Comparison of ENCODE assay signal across 9 cellular contexts in genomic region chr11:39374963-39375698, GRCh38.
DNase-seq lines count a peak whose midpoint lies in the region; ATAC-seq, FAIRE-seq and TF ChIP-seq lines count a peak whose summit lies in the region.
"Had no signal": no experiment of that assay in that cellular context is flagged by ENCODE, and none has a peak within 500 bp of the region (broad histone marks: within the 10 kb centered on the region; RNA-seq: fewer than 3 reads in every experiment).

No MANE protein-coding gene starts in this region.

- H3K36me3 ChIP-seq in gastroesophageal sphincter (no peaks in the 10 kb centered on the region), upper lobe of left lung (no peaks in the 10 kb centered on the region)

- TF ChIP-seq EP300 in gastroesophageal sphincter (IDR thresholded peaks at IDR 0.05) (no peak), upper lobe of left lung (IDR thresholded peaks at IDR 0.05) (no peak)

- CTCF ChIA-PET in CD4-positive, alpha-beta T cell (lab: Charles Lee), result interaction anchor here (0.9 to 1.8 kb wide), 2 partner anchors 9 to 13 kb away, joined by 3 to 4 read pairs; no protein-coding TSS in a partner anchor

- peak; percentile 87 for FAIRE-seq in H54 (lab: Jason Lieb, UNC)
- FAIRE-seq: endometrium had no signal

- H3K27me3 Mint-ChIP-seq in CD4-positive, alpha-beta T cell, result no peaks in the 10 kb centered on the region

- ATAC-seq in CD4-positive, alpha-beta T cell (ENCODE audit: poor library complexity), result no peak
- no peak for ATAC-seq in gastroesophageal sphincter
- ATAC-seq in upper lobe of left lung (ENCODE audit: low FRiP score in 2 of 2), result no peak
- ATAC-seq in HG03095 (IDR thresholded peaks at IDR 0.05; ENCODE audit: unreplicated experiment), result no peak
- ATAC-seq in GM21717 (IDR thresholded peaks at IDR 0.05; ENCODE audit: unreplicated experiment), result no peak

- no peaks in the 10 kb centered on the region for H3K9me3 Mint-ChIP-seq in CD4-positive, alpha-beta T cell

- in situ Hi-C loops in SK-MEL-5 (cut with HindIII; ENCODE audit: low pct_unique_long_range_greater_than_20kb, low sequenced_read_pairs), result no loop called here

- H3K27ac Mint-ChIP-seq in CD4-positive, alpha-beta T cell, result no peak overlapping the region

- peaks cover 34% of the 10 kb centered on the region for H3K4me1 Mint-ChIP-seq in CD4-positive, alpha-beta T cell (ENCODE audit: low read depth)

- intact Hi-C loops in CD4-positive, alpha-beta T cell (cut with DNase I, micrococcal nuclease), result no loop called here

- POLR2A ChIA-PET in CD4-positive, alpha-beta T cell (lab: Charles Lee), result interaction anchor here (1.5 kb wide), 1 partner anchor 9 kb away, joined by 5 read pairs; no protein-coding TSS in a partner anchor

- no peak overlapping the region for H3K27ac ChIP-seq in CD4-positive, alpha-beta T cell (ENCODE audit: low read depth, low read length)
- H3K27ac ChIP-seq in gastroesophageal sphincter (no peak overlapping the region), upper lobe of left lung (no peak overlapping the region)

- TF ChIP-seq POLR2A in H54 (IDR thresholded peaks at IDR 0.05; ENCODE audit: low read depth, low read length) (no peak), gastroesophageal sphincter (IDR thresholded peaks at IDR 0.05) (no peak), upper lobe of left lung (IDR thresholded peaks at IDR 0.05) (no peak)

- TF ChIP-seq CTCF in CD4-positive, alpha-beta T cell (IDR thresholded peaks at IDR 0.05), result peak; percentile 82
- TF ChIP-seq CTCF in gastroesophageal sphincter (IDR thresholded peaks at IDR 0.05), result peak; percentile 6 to 47 (median 20)
- peak in 5 of 6 experiments; percentile 14 to 46 (median 37) for TF ChIP-seq CTCF in upper lobe of left lung (IDR thresholded peaks at IDR 0.05)

- WGBS in gastroesophageal sphincter (ENCODE audit: low coverage in 1 of 2), 2 donors, result 47 to 49% methylated on average over 8 of the region's 8 CpGs
- 52 to 56% methylated on average over 8 of the region's 8 CpGs for WGBS in upper lobe of left lung, 2 donors

- H3K4me1 ChIP-seq in gastroesophageal sphincter (no peaks in the 10 kb centered on the region), upper lobe of left lung (no peaks in the 10 kb centered on the region)

- H3K27me3 ChIP-seq in CD4-positive, alpha-beta T cell (ENCODE audit: control insufficient read depth, insufficient read depth, low read length), result no peaks in the 10 kb centered on the region
- H3K27me3 ChIP-seq in gastroesophageal sphincter (no peaks in the 10 kb centered on the region), upper lobe of left lung (no peaks in the 10 kb centered on the region)

- H3K36me3 Mint-ChIP-seq in CD4-positive, alpha-beta T cell (ENCODE audit: low read depth), result peaks cover 5% of the 10 kb centered on the region

- H3K9me3 ChIP-seq in CD4-positive, alpha-beta T cell (ENCODE audit: control insufficient read depth, low read length), result no peaks in the 10 kb centered on the region
- H3K9me3 ChIP-seq in gastroesophageal sphincter (no peaks in the 10 kb centered on the region), upper lobe of left lung (no peaks in the 10 kb centered on the region)

- H3K4me3 Mint-ChIP-seq in CD4-positive, alpha-beta T cell, result no peak overlapping the region

- no peak overlapping the region for H3K4me3 ChIP-seq in gastroesophageal sphincter
- H3K4me3 ChIP-seq in upper lobe of left lung, result no peak overlapping the region

- DNase-seq in CD4-positive, alpha-beta T cell, result no peak
- DNase-seq in H54 (ENCODE audit: insufficient read length, low spot score) (no peak), SK-MEL-5 (ENCODE audit: low read depth, low spot score) (peak; percentile 58), upper lobe of left lung (no peak), amniotic stem cell (lab: John Stamatoyannopoulos, UW) (no peak)

Comparison
In these comparisons a context has a peak if more than half of its experiments do, and no peak if none do; other contexts are left out.
1. CTCF ChIP-seq: peak in every context shown above with its lines; median percentile 82 in CD4-positive, alpha-beta T cell; 37 in upper lobe of left lung; 20 in gastroesophageal sphincter.